1 cellular context compared by ENCODE assay signal in genomic region chr17:8266648-8267479, GRCh38.
TF ChIP-seq lines count a peak whose summit lies in the region.

No MANE protein-coding gene starts in this region.

TF ChIP-seq in WTC11, 78 proteins besides CTCF, POLR2A, EP300 and RAD21 (continued from another document):
- TF ChIP-seq HMGA2 (CRISPR knock-in tag; IDR thresholded peaks at IDR 0.05) (no peak), ARID4B (CRISPR knock-in tag; IDR thresholded peaks at IDR 0.05; ENCODE audit: borderline replicate concordance) (no peak), MAX (CRISPR knock-in tag; IDR thresholded peaks at IDR 0.05) (no peak), GTF2I (CRISPR knock-in tag; conservative IDR thresholded peaks at IDR 0.05) (no peak), SOX15 (CRISPR knock-in tag; IDR thresholded peaks at IDR 0.05) (no peak)
TF ChIP-seq in WTC11: peak in this region for 0.
